9 cellular contexts compared by ENCODE assay signal in the genomic region with DNA sequence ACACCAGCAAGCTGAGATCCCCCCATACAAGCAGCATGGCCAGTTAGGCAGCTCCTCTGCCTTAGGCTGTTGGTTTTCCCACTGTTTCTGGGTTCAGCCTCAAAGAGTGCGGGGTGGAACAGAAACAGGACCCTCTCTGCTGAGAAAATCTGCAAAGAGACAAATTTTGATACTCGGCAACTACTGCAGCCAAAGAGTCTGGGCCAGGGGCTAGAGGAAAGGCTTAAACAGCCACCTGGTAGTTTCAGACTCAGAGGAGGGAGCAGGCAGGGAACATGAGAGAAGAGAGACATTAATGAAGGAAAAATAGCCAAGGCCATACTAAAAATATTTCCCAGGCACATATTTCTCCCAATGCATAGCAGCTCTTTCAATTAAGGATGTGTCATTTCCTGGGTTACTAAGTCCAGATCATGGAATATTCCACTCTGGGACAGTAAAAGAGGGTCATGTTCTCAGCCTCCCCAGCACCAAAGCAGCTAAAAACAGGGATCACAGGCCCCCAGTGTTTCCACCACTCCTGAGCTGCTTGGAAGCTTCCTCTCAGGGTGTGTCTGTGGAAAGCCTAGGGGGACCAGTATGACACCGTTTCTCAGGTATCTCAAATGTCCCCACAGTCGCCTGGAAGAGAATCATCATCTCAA. TPM values are rescaled to one million over a fixed set of nuclear protein-coding genes. Genes with fewer than 3 reads are reported as not detected.
DNase-seq lines count a peak whose midpoint lies in the region; ATAC-seq and TF ChIP-seq lines count a peak whose summit lies in the region.
"Had no signal": no experiment of that assay in that cellular context is flagged by ENCODE, and none has a peak within 500 bp of the region (broad histone marks: within the 10 kb centered on the region; RNA-seq: fewer than 3 reads in every experiment).

No MANE protein-coding gene starts in this region.

- H3K27ac ChIP-seq in skeletal muscle tissue (ENCODE audit: low read depth, low read length), result peak overlapping the region; percentile 28

- peaks cover 38% of the 10 kb centered on the region for H3K4me1 Mint-ChIP-seq in activated B cell treated with CpG ODN at 0.5 μM for 24 hours

- H3K9me3 Mint-ChIP-seq in activated B cell treated with CpG ODN at 0.5 μM for 24 hours, result peaks cover 3% of the 10 kb centered on the region

- peaks cover 14 to 25% (median 22%) of the 10 kb centered on the region in 3 donors for H3K36me3 ChIP-seq in skeletal muscle tissue (ENCODE audit: control insufficient read depth in 3 of 3, insufficient read depth in 3 of 3, low read length in 3 of 3)

- H3K36me3 Mint-ChIP-seq in activated B cell treated with CpG ODN at 0.5 μM for 24 hours (ENCODE audit: low read depth), result peaks cover 78% of the 10 kb centered on the region

- peaks cover 8 to 33% (median 18%) of the 10 kb centered on the region in 3 donors for H3K4me1 ChIP-seq in skeletal muscle tissue (ENCODE audit: control insufficient read depth in 3 of 3, insufficient read depth in 3 of 3, low read length in 3 of 3)

- TF ChIP-seq CTCF in activated B cell treated with CpG ODN at 0.5 μM for 24 hours (IDR thresholded peaks at IDR 0.05), result no peak

- no peaks in the 10 kb centered on the region for H3K27me3 ChIP-seq in skeletal muscle tissue (ENCODE audit: control insufficient read depth in 3 of 3, insufficient read depth in 3 of 3, low read length in 3 of 3)

- intact Hi-C loops in activated B cell treated with CpG ODN at 0.5 μM for 24 hours (cut with micrococcal nuclease), result no loop called here

- peak overlapping the region in 1 of 3 donors; percentile 55 for H3K9ac ChIP-seq in skeletal muscle tissue (ENCODE audit: low read depth in 1 of 3, low read length in 3 of 3)

- POLR2A ChIA-PET in activated B cell treated with CpG ODN at 0.5 μM for 24 hours (lab: Charles Lee), result no interaction called here

- no peak overlapping the region for H3K4me3 Mint-ChIP-seq in activated B cell treated with CpG ODN at 0.5 μM for 24 hours

- no peaks in the 10 kb centered on the region for H3K27me3 Mint-ChIP-seq in activated B cell treated with CpG ODN at 0.5 μM for 24 hours

- H3K4me3 ChIP-seq in skeletal muscle tissue (ENCODE audit: low read length in 3 of 3), result no peak overlapping the region

- DNase-seq in HCEC 1CT (peak; percentile 83), activated B cell treated with CpG ODN at 0.5 μM for 24 hours (no peak), hepatic stellate cell (ENCODE audit: low spot score) (peak; percentile 54), NCI-H526 treated with DMSO at 0.1 percent for 48 hours (lab: John Stamatoyannopoulos, UW) (no peak), NCI-H1694 treated with DMSO at 0.1 percent for 48 hours (lab: John Stamatoyannopoulos, UW) (no peak), mucosa of gallbladder (ENCODE audit: low spot score) (no peak)
- DNase-seq: NCI-H2081 had no signal

- peaks cover 0 to 2% (median 0%) of the 10 kb centered on the region in 3 donors for H3K9me3 ChIP-seq in skeletal muscle tissue (ENCODE audit: control insufficient read depth in 3 of 3, low read length in 3 of 3)

- CTCF ChIA-PET in activated B cell treated with CpG ODN at 0.5 μM for 24 hours (lab: Charles Lee), result no interaction called here

- no peak for ATAC-seq in activated B cell treated with CpG ODN at 0.5 μM for 24 hours (ENCODE audit: low read depth)
- no peak for ATAC-seq in HG03432 (IDR thresholded peaks at IDR 0.05; ENCODE audit: unreplicated experiment)

- peak overlapping the region; percentile 41 for H3K27ac Mint-ChIP-seq in activated B cell treated with CpG ODN at 0.5 μM for 24 hours

RNA-seq across cellular contexts. Expression of a gene that starts 29.8 kb away (rescaled TPM):
- total RNA-seq in activated B cell treated with CpG ODN at 0.5 μM for 24 hours (141 and 149 TPM in 2 replicates), skeletal muscle tissue (9.9 TPM), mucosa of gallbladder (114 TPM)

Comparison
In these comparisons a context has a peak if more than half of its experiments do, and no peak if none do; other contexts are left out.
1. DNase-seq: peak in HCEC 1CT (single experiment) and hepatic stellate cell (single experiment); none in activated B cell treated with CpG ODN at 0.5 μM for 24 hours (single experiment), NCI-H526 treated with DMSO at 0.1 percent for 48 hours (single experiment), NCI-H1694 treated with DMSO at 0.1 percent for 48 hours (single experiment) and mucosa of gallbladder (single experiment).
2. RNA of a gene that starts 29.8 kb away (total RNA-seq): 141 to 149 TPM in activated B cell treated with CpG ODN at 0.5 μM for 24 hours and 114 TPM in mucosa of gallbladder (single experiment); 9.9 TPM in skeletal muscle tissue (single experiment); every median in the first group is over 10 times any median in the second.